Comparison of ENCODE assay signal across 17 cellular contexts in genomic region chr17:19485800-19486340, GRCh38. TPM values are rescaled to one million over a fixed set of nuclear protein-coding genes. Genes with fewer than 3 reads are reported as not detected.
A peak's percentile ranks its signal among the peaks of the same experiment; 100 is the strongest.
DNase-seq lines count a peak whose midpoint lies in the region; ATAC-seq and TF ChIP-seq lines count a peak whose summit lies in the region.
"Had no signal": no experiment of that assay in that cellular context is flagged by ENCODE, and none has a peak within 500 bp of the region (broad histone marks: within the 10 kb centered on the region; RNA-seq: fewer than 3 reads in every experiment).

No MANE protein-coding gene starts in this region.

- peaks cover 0 to 13% (median 6%) of the 10 kb centered on the region in 5 donors for H3K27me3 Mint-ChIP-seq in naive thymus-derived CD8-positive, alpha-beta T cell

- no CpG with 5 or more reads among the region's 3 CpGs for WGBS in mesendoderm (ENCODE audit: extremely low coverage, insufficient coverage, low lambda C conversion rate)
- 43 to 79% (median 63%) methylated on average over 3 of the region's 3 CpGs for WGBS in spleen, 5 donors

- TF ChIP-seq POLR2A in spleen (IDR thresholded peaks at IDR 0.05) (no peak), vagina (IDR thresholded peaks at IDR 0.05) (no peak)

- TF ChIP-seq CTCF in spleen (IDR thresholded peaks at IDR 0.05 in 8 of 11, conservative IDR thresholded peaks at IDR 0.05 in 3 of 11), result no peak
- TF ChIP-seq CTCF in vagina (IDR thresholded peaks at IDR 0.05), result no peak

- no peak for ATAC-seq in Right ventricle myocardium inferior
- no peak for ATAC-seq in naive thymus-derived CD8-positive, alpha-beta T cell
- no peak for ATAC-seq in GM19463 (IDR thresholded peaks at IDR 0.05; ENCODE audit: unreplicated experiment)
- ATAC-seq: HepG2 had no signal

- H3K4me1 ChIP-seq in mesendoderm (ENCODE audit: control insufficient read depth, low read depth, low read length) (peaks cover 3% of the 10 kb centered on the region), spleen (no peaks in the 10 kb centered on the region), vagina (peaks cover 65% of the 10 kb centered on the region)

- H3K79me1 ChIP-seq in mesendoderm (ENCODE audit: low read length), result no peaks in the 10 kb centered on the region

- H3K4me3 Mint-ChIP-seq in naive thymus-derived CD8-positive, alpha-beta T cell, result no peak overlapping the region
- H3K4me3 Mint-ChIP-seq: CD4-positive, alpha-beta T cell; HFFc6 had no signal

- H3K36me3 Mint-ChIP-seq in naive thymus-derived CD8-positive, alpha-beta T cell, result no peaks in the 10 kb centered on the region

- no peak overlapping the region for H2AK5ac ChIP-seq in mesendoderm (ENCODE audit: low read length)

- no peak overlapping the region for H3K56ac ChIP-seq in mesendoderm (ENCODE audit: low read length)

- H3K23ac ChIP-seq in mesendoderm (ENCODE audit: low read length), result no peak overlapping the region

- H3K27ac ChIP-seq in mesendoderm (ENCODE audit: low read depth, low read length) (no peak overlapping the region), spleen (no peak overlapping the region), vagina (peak overlapping the region; percentile 52)

- peak overlapping the region; percentile 38 for H3K4ac ChIP-seq in mesendoderm (ENCODE audit: low read depth, low read length)

- no peak overlapping the region for H3K27ac Mint-ChIP-seq in naive thymus-derived CD8-positive, alpha-beta T cell
- H3K27ac Mint-ChIP-seq: CD4-positive, alpha-beta T cell; HFFc6 had no signal

- H4K5ac ChIP-seq in mesendoderm (ENCODE audit: low read length), result no peak overlapping the region

- H4K8ac ChIP-seq in mesendoderm (ENCODE audit: low read depth, low read length), result no peak overlapping the region

- H3K27me3 ChIP-seq in mesendoderm (ENCODE audit: insufficient read depth, low read length, poor library complexity) (no peaks in the 10 kb centered on the region), spleen (replicated peaks in 1 of 7) (peaks cover 0 to 6% (median 0%) of the 10 kb centered on the region in 7 donors), vagina (no peaks in the 10 kb centered on the region)

- H3K79me2 ChIP-seq in mesendoderm (ENCODE audit: control insufficient read depth, insufficient read depth, low read length), result no peaks in the 10 kb centered on the region

- DNase-seq in cardiac septum (ENCODE audit: low spot score) (peak; percentile 51), Right ventricle myocardium inferior (ENCODE audit: missing footprints) (no peak), mesendoderm (peak; percentile 59), spleen (peak; percentile 6), vagina (ENCODE audit: extremely low spot score in 2 of 2) (no peak), GDM1 (lab: John Stamatoyannopoulos, UW) (no peak)
- DNase-seq in naive thymus-derived CD8-positive, alpha-beta T cell, result no peak
- DNase-seq: ACHN; C1 segment of cervical spinal cord; CD4-positive, alpha-beta T cell; EL; GF-D8; GOT3; HCEC 1CT; HFFc6 had no signal

- no peak overlapping the region for H3K9ac ChIP-seq in mesendoderm (ENCODE audit: low read length)

- H3K4me3 ChIP-seq in mesendoderm (ENCODE audit: low read length) (no peak overlapping the region), spleen (no peak overlapping the region), vagina (no peak overlapping the region)

- H3K36me3 ChIP-seq in mesendoderm (ENCODE audit: control insufficient read depth, insufficient read depth, low read length) (no peaks in the 10 kb centered on the region), spleen (no peaks in the 10 kb centered on the region), vagina (no peaks in the 10 kb centered on the region)

- intact Hi-C loops in cardiac septum (cut with DNase I), result no loop called here
- intact Hi-C loops in Right ventricle myocardium inferior (cut with DNase I), result no loop called here
- intact Hi-C loops in spleen (cut with DNase I; ENCODE audit: low total_unique reads), result no loop called here
- intact Hi-C loops in vagina (cut with DNase I), result no loop called here

- no peak overlapping the region for H2BK15ac ChIP-seq in mesendoderm (replicated peaks; ENCODE audit: low read depth)

- no peaks in the 10 kb centered on the region for H3K9me3 ChIP-seq in spleen
- no peaks in the 10 kb centered on the region for H3K9me3 ChIP-seq in vagina

- POLR2A ChIA-PET in naive thymus-derived CD8-positive, alpha-beta T cell (lab: Charles Lee), result no interaction called here

- no peak overlapping the region for H2BK120ac ChIP-seq in mesendoderm (ENCODE audit: low read depth, low read length)

- H3K4me1 Mint-ChIP-seq in naive thymus-derived CD8-positive, alpha-beta T cell, result no peaks in the 10 kb centered on the region

- no peak overlapping the region for H3K18ac ChIP-seq in mesendoderm (ENCODE audit: low read length)

- no peaks in the 10 kb centered on the region for H3K9me3 Mint-ChIP-seq in naive thymus-derived CD8-positive, alpha-beta T cell
- H3K9me3 Mint-ChIP-seq: CD4-positive, alpha-beta T cell; HFFc6 had no signal

- H2BK5ac ChIP-seq in mesendoderm (ENCODE audit: low read length), result no peak overlapping the region

- H3K4me2 ChIP-seq in mesendoderm (ENCODE audit: low read length), result no peak overlapping the region

RNA-seq across cellular contexts. Expression of gene SLC47A1, which starts 47.8 kb away (rescaled TPM):
- total RNA-seq in cardiac septum (11.8 TPM), Right ventricle myocardium inferior (4.6 TPM), spleen (10 to 100 TPM in 2 of 7 donors, 1 to 10 TPM in 5; 3.6 to 23.0 (median 6.0) TPM), vagina (29.7 TPM)
- polyA plus RNA-seq in mesendoderm (2013, experiment 1 of 2), result 4.6 TPM
- polyA plus RNA-seq in mesendoderm (2013, experiment 2 of 2), result 4.6 TPM
- 1 to 10 TPM; 1.2 to 2.4 (median 1.2) TPM for polyA plus RNA-seq in spleen
- not detected for total RNA-seq in naive thymus-derived CD8-positive, alpha-beta T cell
- under 1 TPM in 2 of 3 donors, not detected in 1; 0.29 to 0.69 TPM for polyA plus RNA-seq in naive thymus-derived CD8-positive, alpha-beta T cell
- total RNA-seq: CD4-positive, alpha-beta T cell had no signal

Comparison
In these comparisons a context has a peak if more than half of its experiments do, and no peak if none do; other contexts are left out.
1. DNase-seq: peak in cardiac septum (single experiment), mesendoderm (single experiment) and spleen (single experiment); none in Right ventricle myocardium inferior (single experiment), vagina (0 of 2), GDM1 (single experiment) and naive thymus-derived CD8-positive, alpha-beta T cell (0 of 10).